In genomic region chr14:93219103-93219726, GRCh38 we compare ENCODE assay signal across 8 cellular contexts. TPM values are rescaled to one million over a fixed set of nuclear protein-coding genes. Genes with fewer than 3 reads are reported as not detected.
DNase-seq lines count a peak whose midpoint lies in the region; ATAC-seq and TF ChIP-seq lines count a peak whose summit lies in the region.

No MANE protein-coding gene starts in this region.

- no peaks in the 10 kb centered on the region for H3K9me3 ChIP-seq in OCI-LY3 (ENCODE audit: insufficient read depth, low read length)
- no peaks in the 10 kb centered on the region for H3K9me3 ChIP-seq in adrenal gland (replicated peaks in 1 of 3)

- H3K9ac ChIP-seq in OCI-LY3 (ENCODE audit: low read length) = no peak overlapping the region

- no peaks in the 10 kb centered on the region for H3K9me3 Mint-ChIP-seq in stimulated activated naive CD8-positive, alpha-beta T cell treated with anti-CD3 and anti-CD28 coated beads, Interleukin-15, amount 100 ng/mL, for 72 hours

- H3K27me3 ChIP-seq in OCI-LY3 (ENCODE audit: low read depth, low read length) = no peaks in the 10 kb centered on the region
- no peaks in the 10 kb centered on the region for H3K27me3 ChIP-seq in adrenal gland

- H2AFZ ChIP-seq in OCI-LY3 (ENCODE audit: low read depth, low read length) = no peak overlapping the region

- peak; percentile 67 for DNase-seq in AG10803 (ENCODE audit: low read depth)
- DNase-seq in HT1080 (ENCODE audit: low read depth) = peak; percentile 26
- DNase-seq in adrenal gland = peak; percentile 31 to 74 (median 51)
- DNase-seq in iris pigment epithelial cell (ENCODE audit: low read depth) = peak; percentile 73
- DNase-seq in stimulated activated naive CD8-positive, alpha-beta T cell treated with anti-CD3 and anti-CD28 coated beads, Interleukin-15, amount 100 ng/mL, for 72 hours = peak in 1 of 2 donors; percentile 29
- no peak for DNase-seq in islet precursor cell

- no peaks in the 10 kb centered on the region for H4K20me1 ChIP-seq in OCI-LY3 (ENCODE audit: insufficient read depth, low read length)

- intact Hi-C loops in adrenal gland (cut with DNase I) = no loop called here

- peaks cover 16% of the 10 kb centered on the region for H3K36me3 ChIP-seq in OCI-LY3 (replicated peaks; ENCODE audit: low read depth, low read length)
- peaks cover 0 to 82% of the 10 kb centered on the region in 2 donors for H3K36me3 ChIP-seq in adrenal gland (replicated peaks in 1 of 2)

- H3K4me3 ChIP-seq in AG10803 (ENCODE audit: low read length) (no peak overlapping the region), GM12875 (ENCODE audit: low read depth, low read length) (no peak overlapping the region), OCI-LY3 (ENCODE audit: low read length) (no peak overlapping the region), adrenal gland (no peak overlapping the region)

- H3K4me2 ChIP-seq in OCI-LY3 (ENCODE audit: low read length) = no peak overlapping the region

- H3K27ac ChIP-seq in OCI-LY3 (ENCODE audit: low read length) (no peak overlapping the region), adrenal gland (no peak overlapping the region)

- H3K4me1 Mint-ChIP-seq in stimulated activated naive CD8-positive, alpha-beta T cell treated with anti-CD3 and anti-CD28 coated beads, Interleukin-15, amount 100 ng/mL, for 72 hours = no peaks in the 10 kb centered on the region

- no peaks in the 10 kb centered on the region for H3K79me2 ChIP-seq in OCI-LY3 (ENCODE audit: low read length)

- peak; percentile 83 for ATAC-seq in stimulated activated naive CD8-positive, alpha-beta T cell treated with anti-CD3 and anti-CD28 coated beads, Interleukin-15, amount 100 ng/mL, for 72 hours

- no peak for TF ChIP-seq POLR2A in adrenal gland (IDR thresholded peaks at IDR 0.05)

- H3K4me3 Mint-ChIP-seq in stimulated activated naive CD8-positive, alpha-beta T cell treated with anti-CD3 and anti-CD28 coated beads, Interleukin-15, amount 100 ng/mL, for 72 hours = no peak overlapping the region

- H3K4me1 ChIP-seq in OCI-LY3 (ENCODE audit: low read length) = no peaks in the 10 kb centered on the region
- H3K4me1 ChIP-seq in adrenal gland (replicated peaks in 1 of 2) = no peaks in the 10 kb centered on the region

- no peak overlapping the region for H3K27ac Mint-ChIP-seq in stimulated activated naive CD8-positive, alpha-beta T cell treated with anti-CD3 and anti-CD28 coated beads, Interleukin-15, amount 100 ng/mL, for 72 hours

- 45 to 54% (median 52%) methylated on average over 3 of the region's 3 CpGs for WGBS in adrenal gland, 4 donors

- H3K27me3 Mint-ChIP-seq in stimulated activated naive CD8-positive, alpha-beta T cell treated with anti-CD3 and anti-CD28 coated beads, Interleukin-15, amount 100 ng/mL, for 72 hours = no peaks in the 10 kb centered on the region

- peak; percentile 57 for TF ChIP-seq CTCF in AG10803 (conservative IDR thresholded peaks at IDR 0.05; ENCODE audit: low read length)
- TF ChIP-seq CTCF in GM12875 (IDR thresholded peaks at IDR 0.05; ENCODE audit: borderline replicate concordance, insufficient read depth, low read depth, low read length) = peak; percentile 66; the same call in 1 of the 2 replicates
- TF ChIP-seq CTCF in OCI-LY3 (IDR thresholded peaks at IDR 0.05; ENCODE audit: low read depth, low read length) = peak; percentile 81
- peak in 5 of 6 experiments; percentile 39 to 51 (median 46) for TF ChIP-seq CTCF in adrenal gland (IDR thresholded peaks at IDR 0.05)

RNA-seq across cellular contexts. Expression of gene UBR7, which starts 12.2 kb away (rescaled TPM):
- 103 and 116 TPM in 2 replicates for total RNA-seq in HT1080 (2014; rRNA removed; shearing (Covaris generic))
- 58.9 and 62.3 TPM in 2 replicates for polyA plus RNA-seq in HT1080 (2015; cell fraction: cytosol; rRNA removed)
- 46.2 and 46.4 TPM in 2 replicates for polyA plus RNA-seq in HT1080 (2015; cell fraction: nucleus; rRNA removed)
- total RNA-seq in adrenal gland = 10 to 100 TPM; 13.2 to 32.9 (median 18.4) TPM
- 10 to 100 TPM in 1 of 3 donors, 1 to 10 TPM in 2; 7.8 to 26.5 (median 9.3) TPM for polyA plus RNA-seq in adrenal gland

RNA-seq across cellular contexts. Expression of gene GON7, which starts 12.3 kb away (rescaled TPM):
- total RNA-seq in HT1080 (2014; rRNA removed; shearing (Covaris generic)) = 55.6 and 56.4 TPM in 2 replicates
- polyA plus RNA-seq in HT1080 (2015; cell fraction: cytosol; rRNA removed) = 28.0 TPM in 2 replicates
- 9.8 and 10.6 TPM in 2 replicates for polyA plus RNA-seq in HT1080 (2015; cell fraction: nucleus; rRNA removed)
- total RNA-seq in adrenal gland = 10 to 100 TPM in 7 of 8 donors, 1 to 10 TPM in 1; 9.4 to 23.2 (median 18.0) TPM
- polyA plus RNA-seq in adrenal gland = 10 to 100 TPM; 13.3 to 34.9 (median 16.9) TPM

RNA-seq across cellular contexts. Expression of gene LYSET, which starts 34.1 kb away (rescaled TPM):
- total RNA-seq in HT1080 (2014; rRNA removed; shearing (Covaris generic)) = 18.5 and 27.8 TPM in 2 replicates
- polyA plus RNA-seq in HT1080 (2015; cell fraction: cytosol; rRNA removed) = 23.8 and 25.7 TPM in 2 replicates
- 6.2 and 7.5 TPM in 2 replicates for polyA plus RNA-seq in HT1080 (2015; cell fraction: nucleus; rRNA removed)
- total RNA-seq in adrenal gland = 10 to 100 TPM; 17.2 to 37.9 (median 22.0) TPM
- 10 to 100 TPM; 12.0 to 32.9 (median 22.7) TPM for polyA plus RNA-seq in adrenal gland

RNA-seq across cellular contexts. Expression of gene MOAP1, which starts 34.5 kb away (rescaled TPM):
- 22.9 and 23.0 TPM in 2 replicates for total RNA-seq in HT1080 (2014; rRNA removed; shearing (Covaris generic))
- polyA plus RNA-seq in HT1080 (2015; cell fraction: cytosol; rRNA removed) = 15.4 and 19.5 TPM in 2 replicates
- 20.1 and 22.2 TPM in 2 replicates for polyA plus RNA-seq in HT1080 (2015; cell fraction: nucleus; rRNA removed)
- total RNA-seq in adrenal gland = 10 to 100 TPM; 29.0 to 52.9 (median 38.6) TPM
- 10 to 100 TPM; 12.7 to 55.6 (median 13.8) TPM for polyA plus RNA-seq in adrenal gland
